ENCODE assay signal across 1 cellular context in the genomic region with DNA sequence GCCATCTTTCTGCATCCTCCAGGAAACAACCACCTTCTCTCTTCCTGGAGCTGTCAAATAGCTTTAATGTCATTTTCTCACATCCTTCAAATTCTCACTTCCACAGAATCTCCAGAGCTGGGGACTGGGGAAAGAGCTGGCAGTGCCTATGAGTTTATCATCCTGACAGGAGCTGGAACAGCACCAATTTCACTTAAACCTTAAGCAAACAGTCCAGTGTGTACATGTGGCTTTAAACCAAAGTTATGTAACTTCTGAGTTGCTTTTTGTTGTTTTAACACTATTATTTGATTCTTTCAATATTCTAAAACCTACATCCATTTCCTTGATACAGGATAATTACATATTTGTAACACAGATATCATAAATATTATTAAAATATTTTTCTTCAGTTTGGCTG.
TF ChIP-seq lines count a peak whose summit lies in the region.

No MANE protein-coding gene starts in this region.

TF ChIP-seq in HepG2, 621 proteins besides CTCF, POLR2A, EP300 and RAD21 (continued from another document):
- TF ChIP-seq, protein P1, sequence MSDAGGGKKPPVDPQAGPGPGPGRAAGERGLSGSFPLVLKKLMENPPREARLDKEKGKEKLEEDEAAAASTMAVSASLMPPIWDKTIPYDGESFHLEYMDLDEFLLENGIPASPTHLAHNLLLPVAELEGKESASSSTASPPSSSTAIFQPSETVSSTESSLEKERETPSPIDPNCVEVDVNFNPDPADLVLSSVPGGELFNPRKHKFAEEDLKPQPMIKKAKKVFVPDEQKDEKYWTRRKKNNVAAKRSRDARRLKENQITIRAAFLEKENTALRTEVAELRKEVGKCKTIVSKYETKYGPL (CRISPR knock-in tag; IDR thresholded peaks at IDR 0.05): 0 out of 2 replicates have a peak, but pooled peaks have one; percentile 72
- TF ChIP-seq ZFP37 (CRISPR knock-in tag; IDR thresholded peaks at IDR 0.05; ENCODE audit: borderline replicate concordance): no peak
- TF ChIP-seq ZNF788 (CRISPR knock-in tag; IDR thresholded peaks at IDR 0.05; ENCODE audit: borderline replicate concordance): no peak
- TF ChIP-seq, protein P2, sequence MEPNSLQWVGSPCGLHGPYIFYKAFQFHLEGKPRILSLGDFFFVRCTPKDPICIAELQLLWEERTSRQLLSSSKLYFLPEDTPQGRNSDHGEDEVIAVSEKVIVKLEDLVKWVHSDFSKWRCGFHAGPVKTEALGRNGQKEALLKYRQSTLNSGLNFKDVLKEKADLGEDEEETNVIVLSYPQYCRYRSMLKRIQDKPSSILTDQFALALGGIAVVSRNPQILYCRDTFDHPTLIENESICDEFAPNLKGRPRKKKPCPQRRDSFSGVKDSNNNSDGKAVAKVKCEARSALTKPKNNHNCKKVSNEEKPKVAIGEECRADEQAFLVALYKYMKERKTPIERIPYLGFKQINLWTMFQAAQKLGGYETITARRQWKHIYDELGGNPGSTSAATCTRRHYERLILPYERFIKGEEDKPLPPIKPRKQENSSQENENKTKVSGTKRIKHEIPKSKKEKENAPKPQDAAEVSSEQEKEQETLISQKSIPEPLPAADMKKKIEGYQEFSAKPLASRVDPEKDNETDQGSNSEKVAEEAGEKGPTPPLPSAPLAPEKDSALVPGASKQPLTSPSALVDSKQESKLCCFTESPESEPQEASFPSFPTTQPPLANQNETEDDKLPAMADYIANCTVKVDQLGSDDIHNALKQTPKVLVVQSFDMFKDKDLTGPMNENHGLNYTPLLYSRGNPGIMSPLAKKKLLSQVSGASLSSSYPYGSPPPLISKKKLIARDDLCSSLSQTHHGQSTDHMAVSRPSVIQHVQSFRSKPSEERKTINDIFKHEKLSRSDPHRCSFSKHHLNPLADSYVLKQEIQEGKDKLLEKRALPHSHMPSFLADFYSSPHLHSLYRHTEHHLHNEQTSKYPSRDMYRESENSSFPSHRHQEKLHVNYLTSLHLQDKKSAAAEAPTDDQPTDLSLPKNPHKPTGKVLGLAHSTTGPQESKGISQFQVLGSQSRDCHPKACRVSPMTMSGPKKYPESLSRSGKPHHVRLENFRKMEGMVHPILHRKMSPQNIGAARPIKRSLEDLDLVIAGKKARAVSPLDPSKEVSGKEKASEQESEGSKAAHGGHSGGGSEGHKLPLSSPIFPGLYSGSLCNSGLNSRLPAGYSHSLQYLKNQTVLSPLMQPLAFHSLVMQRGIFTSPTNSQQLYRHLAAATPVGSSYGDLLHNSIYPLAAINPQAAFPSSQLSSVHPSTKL (CRISPR knock-in tag; IDR thresholded peaks at IDR 0.05): peak; percentile 71
- TF ChIP-seq SOX5 (CRISPR knock-in tag; IDR thresholded peaks at IDR 0.05; ENCODE audit: borderline replicate concordance): peak; percentile 41; the same call in 1 of the 2 replicates
